18 cellular contexts compared by ENCODE assay signal in the genomic region with DNA sequence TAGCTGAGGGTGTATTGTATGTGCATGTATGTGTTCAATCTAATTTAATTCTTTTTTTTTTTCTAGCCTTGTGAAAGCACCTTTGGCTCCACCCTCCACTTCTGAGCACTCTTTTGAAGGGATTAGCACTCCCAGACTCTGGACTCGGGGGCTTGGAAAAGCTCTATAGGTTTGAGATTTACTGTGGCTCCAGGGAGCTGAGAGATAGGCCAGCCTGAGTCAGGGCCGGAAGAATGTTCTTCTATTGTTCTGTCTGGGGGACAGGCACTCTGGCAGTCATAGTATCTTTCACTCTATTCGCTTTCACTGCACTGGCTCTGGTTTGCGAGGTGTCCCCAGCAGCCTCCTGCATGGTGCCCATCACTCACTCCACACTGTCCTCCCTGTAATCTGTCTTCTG.
DNase-seq lines count a peak whose midpoint lies in the region; ATAC-seq and TF ChIP-seq lines count a peak whose summit lies in the region.
"Had no signal": no experiment of that assay in that cellular context is flagged by ENCODE, and none has a peak within 500 bp of the region (broad histone marks: within the 10 kb centered on the region; RNA-seq: fewer than 3 reads in every experiment).

No MANE protein-coding gene starts in this region.

- H3K9me3 ChIP-seq in RWPE2 (ENCODE audit: severe bottlenecking) (no peaks in the 10 kb centered on the region), smooth muscle cell (replicated peaks; ENCODE audit: low read depth) (no peaks in the 10 kb centered on the region)
- H3K9me3 ChIP-seq: BE2C, upper lobe of right lung had no signal

- H3F3A ChIP-seq in smooth muscle cell (ENCODE audit: low read depth), result peaks cover 25% of the 10 kb centered on the region

- DNase-seq in left ventricle myocardium superior, result no peak
- no peak for DNase-seq in Right ventricle myocardium inferior (ENCODE audit: missing footprints)
- DNase-seq in RWPE2 (ENCODE audit: low spot score), result no peak
- DNase-seq in islet precursor cell, result peak; percentile 92
- no peak for DNase-seq in smooth muscle cell (lab: John Stamatoyannopoulos, UW; ENCODE audit: unreplicated experiment)
- no peak for DNase-seq in NCI-H1048 (lab: John Stamatoyannopoulos, UW)
- no peak for DNase-seq in germinal center (ENCODE audit: low spot score)
- DNase-seq: activated CD8-positive, alpha-beta T cell treated with anti-CD3 and anti-CD28 coated beads, Interleukin-2, amount 10 ng/mL, durations not matched to agents 7 days and 5 days; BE2C; COR-L47; DND-41; NCI-H1436; NCI-H2171; NCI-H526; SW 1271; upper lobe of right lung had no signal

- no peak overlapping the region for H3K9ac ChIP-seq in smooth muscle cell (ENCODE audit: low read depth)

- H3K36me3 ChIP-seq in RWPE2 (ENCODE audit: low read depth) (no peaks in the 10 kb centered on the region), smooth muscle cell (ENCODE audit: low read depth) (no peaks in the 10 kb centered on the region)
- H3K36me3 ChIP-seq: BE2C, upper lobe of right lung had no signal

- H2AFZ ChIP-seq in smooth muscle cell (ENCODE audit: low read depth), result no peak overlapping the region

- ATAC-seq in left ventricle myocardium superior (peak; percentile 22), Right ventricle myocardium inferior (no peak), RWPE2 (ENCODE audit: low read depth) (no peak), GM19023 (IDR thresholded peaks at IDR 0.05; ENCODE audit: unreplicated experiment) (no peak)
- ATAC-seq: activated CD8-positive, alpha-beta T cell treated with anti-CD3 and anti-CD28 coated beads, Interleukin-2, amount 10 ng/mL, durations not matched to agents 7 days and 5 days; foreskin keratinocyte had no signal

- H3K27ac ChIP-seq in RWPE2 (ENCODE audit: poor library complexity, severe bottlenecking) (peak overlapping the region; percentile 8), smooth muscle cell (ENCODE audit: low read depth) (peak overlapping the region; percentile 70)
- H3K27ac ChIP-seq: foreskin keratinocyte, upper lobe of right lung had no signal

- H4K20me1 ChIP-seq in smooth muscle cell (ENCODE audit: low read depth), result no peaks in the 10 kb centered on the region

- H3K4me1 ChIP-seq in RWPE2 (ENCODE audit: insufficient read depth, poor library complexity, severe bottlenecking), result peaks cover 30% of the 10 kb centered on the region
- peaks cover 17% of the 10 kb centered on the region for H3K4me1 ChIP-seq in smooth muscle cell (ENCODE audit: low read depth)
- H3K4me1 ChIP-seq: upper lobe of right lung had no signal

- H3K79me2 ChIP-seq in smooth muscle cell (ENCODE audit: low read depth), result no peaks in the 10 kb centered on the region

- intact Hi-C loops in left ventricle myocardium superior (cut with micrococcal nuclease), result no loop called here
- intact Hi-C loops in Right ventricle myocardium inferior (cut with DNase I), result no loop called here

- WGBS in smooth muscle cell (ENCODE audit: low lambda C conversion rate), result 23% methylated on average over 4 of the region's 4 CpGs

- no peaks in the 10 kb centered on the region for H3K27me3 ChIP-seq in RWPE2 (ENCODE audit: insufficient read depth, poor library complexity, severe bottlenecking)
- no peaks in the 10 kb centered on the region for H3K27me3 ChIP-seq in smooth muscle cell (ENCODE audit: low read depth)
- H3K27me3 ChIP-seq: BE2C, foreskin keratinocyte, upper lobe of right lung had no signal

- H3K4me3 ChIP-seq in RWPE2 (ENCODE audit: severe bottlenecking) (no peak overlapping the region), smooth muscle cell (no peak overlapping the region)
- H3K4me3 ChIP-seq: upper lobe of right lung had no signal

- H3K4me2 ChIP-seq in smooth muscle cell, result peak overlapping the region; percentile 45

- TF ChIP-seq CTCF in RWPE2 (IDR thresholded peaks at IDR 0.05; ENCODE audit: poor library complexity, severe bottlenecking), result no peak
- TF ChIP-seq CTCF in smooth muscle cell (IDR thresholded peaks at IDR 0.05; ENCODE audit: borderline replicate concordance, insufficient read depth, poor library complexity, severe bottlenecking), result no peak
